ENCODE assay signal across 12 cellular contexts in genomic region chr4:149409186-149410056, GRCh38.
DNase-seq lines count a peak whose midpoint lies in the region; ATAC-seq, FAIRE-seq and TF ChIP-seq lines count a peak whose summit lies in the region.
"Had no signal": no experiment of that assay in that cellular context is flagged by ENCODE, and none has a peak within 500 bp of the region (broad histone marks: within the 10 kb centered on the region; RNA-seq: fewer than 3 reads in every experiment).

No MANE protein-coding gene starts in this region.

- TF ChIP-seq CTCF in upper lobe of right lung (IDR thresholded peaks at IDR 0.05): no peak

- H3K36me3 ChIP-seq in adipocyte (ENCODE audit: control insufficient read depth, insufficient read depth, low read length, severe bottlenecking) (no peaks in the 10 kb centered on the region), upper lobe of right lung (no peaks in the 10 kb centered on the region)
- H3K36me3 ChIP-seq: HAP-1 had no signal

- TF ChIP-seq POLR2A in H54 (IDR thresholded peaks at IDR 0.05; ENCODE audit: low read depth, low read length): no peak

- no peak overlapping the region for H3K27ac ChIP-seq in upper lobe of right lung

- DNase-seq in H54 (ENCODE audit: insufficient read length, low spot score) (peak; percentile 15), adipocyte (ENCODE audit: low read depth) (peak; percentile 58), cardiac septum (ENCODE audit: low spot score) (peak; percentile 82), stromal cell of bone marrow (ENCODE audit: low read depth) (peak; percentile 73), upper lobe of right lung (no peak)
- DNase-seq: activated T-cell treated with anti-CD3 and anti-CD28 coated beads, Interleukin-2, amount 50 U/mL, for 1 hour; endodermal cell; Kasumi-1 had no signal

- ATAC-seq in upper lobe of right lung: no peak
- no peak for ATAC-seq in HG03025 (IDR thresholded peaks at IDR 0.05; ENCODE audit: low FRiP score, unreplicated experiment)
- no peak for ATAC-seq in HG03457 (IDR thresholded peaks at IDR 0.05; ENCODE audit: unreplicated experiment)
- no peak for ATAC-seq in HG03280 (IDR thresholded peaks at IDR 0.05; ENCODE audit: unreplicated experiment)

- peak; percentile 97 for FAIRE-seq in H54 (lab: Jason Lieb, UNC)

- H3K27me3 ChIP-seq in adipocyte (replicated peaks; ENCODE audit: control insufficient read depth, insufficient read depth, low read length): no peaks in the 10 kb centered on the region
- H3K27me3 ChIP-seq in upper lobe of right lung: no peaks in the 10 kb centered on the region

- peak overlapping the region; percentile 56 for H3K9ac ChIP-seq in adipocyte (ENCODE audit: low read length)

- H3K4me1 ChIP-seq in adipocyte (ENCODE audit: control insufficient read depth, insufficient read depth, low read length) (peaks cover 11% of the 10 kb centered on the region), upper lobe of right lung (no peaks in the 10 kb centered on the region)
- H3K4me1 ChIP-seq: HAP-1 had no signal

- H3K9me3 ChIP-seq in adipocyte (ENCODE audit: control insufficient read depth, low read length) (no peaks in the 10 kb centered on the region), upper lobe of right lung (no peaks in the 10 kb centered on the region)
- H3K9me3 ChIP-seq: HAP-1 had no signal

- H3K4me3 ChIP-seq in adipocyte (ENCODE audit: low read length) (peak overlapping the region; percentile 59), upper lobe of right lung (no peak overlapping the region)
- H3K4me3 ChIP-seq: HAP-1 had no signal

- intact Hi-C loops in cardiac septum (cut with DNase I) (no loop called here), upper lobe of right lung (cut with DNase I) (no loop called here)
